Comparison of ENCODE assay signal across 23 cellular contexts in genomic region chr7:106966121-106966520, GRCh38.
"Had no signal": no experiment of that assay in that cellular context is flagged by ENCODE, and none has a peak within 500 bp of the region (broad histone marks: within the 10 kb centered on the region; RNA-seq: fewer than 3 reads in every experiment).

No MANE protein-coding gene starts in this region.

- H3K27ac ChIP-seq: esophagus squamous epithelium, gastroesophageal sphincter, neutrophil, right atrium auricular region, sigmoid colon, skin epidermis, stomach, thoracic aorta, transverse colon had no signal

- H3K36me3 Mint-ChIP-seq: naive B cell had no signal

- H3K27ac Mint-ChIP-seq: dendritic cell treated with granulocyte-macrophage colony-stimulating factor and Interleukin-4, amounts not matched to agents 40 ng/mL and 50 ng/mL, for 4 days; nephron progenitor cell had no signal

- H3K27me3 Mint-ChIP-seq: dendritic cell treated with granulocyte-macrophage colony-stimulating factor and Interleukin-4, amounts not matched to agents 40 ng/mL and 50 ng/mL, for 4 days had no signal

- H3K27me3 ChIP-seq: esophagus squamous epithelium, gastroesophageal sphincter, neutrophil, right atrium auricular region, sigmoid colon, stomach, transverse colon had no signal

- DNase-seq: esophagus squamous epithelium; glutamatergic neuron; kidney; left colon; left ventricle myocardium superior; mesenchymal stem cell; naive B cell; nephron progenitor cell; posterior cingulate gyrus; sigmoid colon; stimulated activated CD4-positive, alpha-beta T cell treated with anti-CD3 and anti-CD28 coated beads, Interleukin-2, amount 100 ng/mL, for 24 hours; stimulated activated CD4-positive, alpha-beta T cell treated with anti-CD3 and anti-CD28 coated beads, Interleukin-4, amount 100 ng/mL, for 4 hours; stimulated activated naive CD4-positive, alpha-beta T cell; stomach; substantia nigra; transverse colon had no signal

- H3K4me3 ChIP-seq: esophagus squamous epithelium, gastroesophageal sphincter, lung, right atrium auricular region, sigmoid colon, skin epidermis, stomach, thoracic aorta, transverse colon had no signal

- H3K4me1 Mint-ChIP-seq: nephron progenitor cell had no signal

- H3K9me3 ChIP-seq: esophagus squamous epithelium, gastroesophageal sphincter, neutrophil, right atrium auricular region, sigmoid colon, stomach, thoracic aorta, transverse colon had no signal

- H3K36me3 ChIP-seq: esophagus squamous epithelium, gastroesophageal sphincter, neutrophil, right atrium auricular region, sigmoid colon, stomach, thoracic aorta, transverse colon had no signal

- H3K4me3 Mint-ChIP-seq: dendritic cell treated with granulocyte-macrophage colony-stimulating factor and Interleukin-4, amounts not matched to agents 40 ng/mL and 50 ng/mL, for 4 days; naive B cell; nephron progenitor cell had no signal

- H3K9me3 Mint-ChIP-seq: dendritic cell treated with granulocyte-macrophage colony-stimulating factor and Interleukin-4, amounts not matched to agents 40 ng/mL and 50 ng/mL, for 4 days; nephron progenitor cell had no signal

- ATAC-seq: gastroesophageal sphincter, left colon, left ventricle myocardium superior had no signal

- H3K4me1 ChIP-seq: esophagus squamous epithelium, gastroesophageal sphincter, right atrium auricular region, sigmoid colon, stomach, transverse colon had no signal

- FAIRE-seq: kidney had no signal
